In genomic region chr10:128036011-128036615, GRCh38 we compare ENCODE assay signal across 13 cellular contexts.
DNase-seq lines count a peak whose midpoint lies in the region; ATAC-seq and TF ChIP-seq lines count a peak whose summit lies in the region.
"Had no signal": no experiment of that assay in that cellular context is flagged by ENCODE, and none has a peak within 500 bp of the region (broad histone marks: within the 10 kb centered on the region; RNA-seq: fewer than 3 reads in every experiment).

No MANE protein-coding gene starts in this region.

- no peak for TF ChIP-seq CTCF in RWPE2 (IDR thresholded peaks at IDR 0.05; ENCODE audit: poor library complexity, severe bottlenecking)
- no peak for TF ChIP-seq CTCF in endothelial cell (IDR thresholded peaks at IDR 0.05; ENCODE audit: unreplicated experiment)
- no peak for TF ChIP-seq CTCF in spleen (IDR thresholded peaks at IDR 0.05 in 8 of 11, conservative IDR thresholded peaks at IDR 0.05 in 3 of 11)
- no peak for TF ChIP-seq CTCF in breast epithelium (IDR thresholded peaks at IDR 0.05)
- TF ChIP-seq CTCF in Caco-2 (IDR thresholded peaks at IDR 0.05; ENCODE audit: insufficient read depth in 1 of 2, low read depth in 1 of 2, low read length in 1 of 2, severe bottlenecking in 1 of 2, unreplicated experiment in 1 of 2): no peak
- TF ChIP-seq CTCF in neural progenitor cell (IDR thresholded peaks at IDR 0.05): no peak

- no peaks in the 10 kb centered on the region for H3K9me3 Mint-ChIP-seq in endothelial cell (ENCODE audit: unreplicated experiment)
- no peaks in the 10 kb centered on the region for H3K9me3 Mint-ChIP-seq in Caco-2 (ENCODE audit: unreplicated experiment)
- H3K9me3 Mint-ChIP-seq in neural progenitor cell: no peaks in the 10 kb centered on the region

- no peaks in the 10 kb centered on the region for H3K36me3 ChIP-seq in BLaER1 treated with 17β-estradiol and CSF1 and Interleukin-3, amounts not matched to agents 10 nM and 100 nM
- no peaks in the 10 kb centered on the region for H3K36me3 ChIP-seq in RWPE2 (ENCODE audit: low read depth)
- no peaks in the 10 kb centered on the region for H3K36me3 ChIP-seq in spleen
- H3K36me3 ChIP-seq in breast epithelium: no peaks in the 10 kb centered on the region
- H3K36me3 ChIP-seq in Caco-2 (ENCODE audit: control insufficient read depth, insufficient read depth, low read length): no peaks in the 10 kb centered on the region
- no peaks in the 10 kb centered on the region for H3K36me3 ChIP-seq in neural progenitor cell
- H3K36me3 ChIP-seq: Peyer's patch had no signal

- no peaks in the 10 kb centered on the region for H3K9me3 ChIP-seq in BLaER1 treated with 17β-estradiol and CSF1 and Interleukin-3, amounts not matched to agents 10 nM and 100 nM (replicated peaks in 1 of 11)
- no peaks in the 10 kb centered on the region for H3K9me3 ChIP-seq in RWPE2 (ENCODE audit: severe bottlenecking)
- no peaks in the 10 kb centered on the region for H3K9me3 ChIP-seq in spleen
- H3K9me3 ChIP-seq in breast epithelium: no peaks in the 10 kb centered on the region
- H3K9me3 ChIP-seq in Caco-2: no peaks in the 10 kb centered on the region
- H3K9me3 ChIP-seq in neural progenitor cell (ENCODE audit: low read depth): no peaks in the 10 kb centered on the region
- H3K9me3 ChIP-seq: Peyer's patch had no signal

- H3F3A ChIP-seq in neural progenitor cell (ENCODE audit: low read depth): no peaks in the 10 kb centered on the region

- DNase-seq in RWPE2 (ENCODE audit: low spot score): peak; percentile 45
- no peak for DNase-seq in endothelial cell (ENCODE audit: low spot score)
- peak; percentile 58 for DNase-seq in spleen
- DNase-seq in breast epithelium (ENCODE audit: low spot score in 2 of 2): no peak
- no peak for DNase-seq in Caco-2
- no peak for DNase-seq in neural progenitor cell (ENCODE audit: low spot score)
- DNase-seq: DMS79 treated with DMSO at 0.1 percent for 48 hours, HFFc6, NCI-H1105 treated with DMSO at 0.1 percent for 48 hours, NCI-H1694 had no signal

- H3K79me2 ChIP-seq in neural progenitor cell (ENCODE audit: low read depth): no peaks in the 10 kb centered on the region

- H3K27ac Mint-ChIP-seq in endothelial cell (ENCODE audit: unreplicated experiment) (peak overlapping the region; percentile 48), Caco-2 (ENCODE audit: unreplicated experiment) (no peak overlapping the region), neural progenitor cell (no peak overlapping the region)
- H3K27ac Mint-ChIP-seq: HFFc6 had no signal

- H3K36me3 Mint-ChIP-seq in endothelial cell (ENCODE audit: low read depth, unreplicated experiment): peaks cover 28% of the 10 kb centered on the region
- no peaks in the 10 kb centered on the region for H3K36me3 Mint-ChIP-seq in Caco-2 (ENCODE audit: insufficient read depth, unreplicated experiment)
- no peaks in the 10 kb centered on the region for H3K36me3 Mint-ChIP-seq in neural progenitor cell

- H3K4me3 ChIP-seq in BLaER1 treated with 17β-estradiol and CSF1 and Interleukin-3, amounts not matched to agents 10 nM and 100 nM: no peak overlapping the region
- H3K4me3 ChIP-seq in RWPE2 (ENCODE audit: severe bottlenecking) (no peak overlapping the region), spleen (no peak overlapping the region), breast epithelium (no peak overlapping the region), Caco-2 (ENCODE audit: low read depth, low read length) (no peak overlapping the region), neural progenitor cell (no peak overlapping the region)
- H3K4me3 ChIP-seq: Peyer's patch had no signal

- TF ChIP-seq POLR2A in spleen (IDR thresholded peaks at IDR 0.05) (no peak), breast epithelium (IDR thresholded peaks at IDR 0.05) (no peak)

- intact Hi-C loops in spleen (cut with DNase I; ENCODE audit: low total_unique reads): no loop called here
- intact Hi-C loops in breast epithelium (cut with DNase I; ENCODE audit: low total_unique reads): no loop called here
- intact Hi-C loops in Caco-2 (cut with micrococcal nuclease; ENCODE audit: unreplicated experiment): no loop called here

- no peak for ATAC-seq in RWPE2 (ENCODE audit: low read depth)

- 56 to 74% (median 61%) methylated on average over 9 of the region's 9 CpGs for WGBS in spleen, 5 donors

- H3K4me1 Mint-ChIP-seq in endothelial cell (ENCODE audit: unreplicated experiment) (peaks cover 18% of the 10 kb centered on the region), Caco-2 (ENCODE audit: low read depth, unreplicated experiment) (no peaks in the 10 kb centered on the region), neural progenitor cell (no peaks in the 10 kb centered on the region)

- peak overlapping the region in 4 of 11 experiments; percentile 11 to 42 (median 26); a peak in 3 of 22 replicates for H3K27ac ChIP-seq in BLaER1 treated with 17β-estradiol and CSF1 and Interleukin-3, amounts not matched to agents 10 nM and 100 nM
- H3K27ac ChIP-seq in RWPE2 (ENCODE audit: poor library complexity, severe bottlenecking) (no peak overlapping the region), spleen (no peak overlapping the region), breast epithelium (no peak overlapping the region), neural progenitor cell (no peak overlapping the region)
- H3K27ac ChIP-seq: C4-2B had no signal

- no peak overlapping the region for H3K9ac ChIP-seq in BLaER1 treated with 17β-estradiol and CSF1 and Interleukin-3, amounts not matched to agents 10 nM and 100 nM
- H3K9ac ChIP-seq in neural progenitor cell: no peak overlapping the region

- H3K27me3 ChIP-seq in BLaER1 treated with 17β-estradiol and CSF1 and Interleukin-3, amounts not matched to agents 10 nM and 100 nM: no peaks in the 10 kb centered on the region
- H3K27me3 ChIP-seq in RWPE2 (ENCODE audit: insufficient read depth, poor library complexity, severe bottlenecking): no peaks in the 10 kb centered on the region
- no peaks in the 10 kb centered on the region for H3K27me3 ChIP-seq in spleen (replicated peaks in 1 of 7)
- no peaks in the 10 kb centered on the region for H3K27me3 ChIP-seq in breast epithelium
- 0 out of 2 replicates have a peak, but pooled peaks cover 1% of the 10 kb centered on the region for H3K27me3 ChIP-seq in Caco-2 (replicated peaks; ENCODE audit: control insufficient read depth, insufficient read depth, low read length)
- peaks cover 8% of the 10 kb centered on the region for H3K27me3 ChIP-seq in neural progenitor cell
- H3K27me3 ChIP-seq: Peyer's patch had no signal

- POLR2A ChIA-PET in Caco-2 (lab: Charles Lee): no interaction called here

- no TSS peak for BruUV-seq in Caco-2 (replicated peaks; lab: Mats Ljungman, UMichigan)

- H3K4me1 ChIP-seq in BLaER1 treated with 17β-estradiol and CSF1 and Interleukin-3, amounts not matched to agents 10 nM and 100 nM: peaks cover 4 to 37% (median 20%) of the 10 kb centered on the region in 10 experiments
- H3K4me1 ChIP-seq in RWPE2 (ENCODE audit: insufficient read depth, poor library complexity, severe bottlenecking) (peaks cover 6% of the 10 kb centered on the region), spleen (peaks cover 0 to 14% (median 4%) of the 10 kb centered on the region in 6 donors), breast epithelium (no peaks in the 10 kb centered on the region), Caco-2 (no peaks in the 10 kb centered on the region), neural progenitor cell (no peaks in the 10 kb centered on the region)

- CTCF ChIA-PET in Caco-2 (lab: Charles Lee): interaction anchor here (1.1 to 2.2 kb wide), 2 partner anchors 9 to 33 kb away, joined by 3 to 15 read pairs; no protein-coding TSS in a partner anchor

- H3K4me2 ChIP-seq in BLaER1 treated with 17β-estradiol and CSF1 and Interleukin-3, amounts not matched to agents 10 nM and 100 nM: peak overlapping the region in 6 of 11 experiments; percentile 1 to 49 (median 30); a peak in 7 of 22 replicates
- no peak overlapping the region for H3K4me2 ChIP-seq in neural progenitor cell

- no peaks in the 10 kb centered on the region for H4K20me1 ChIP-seq in BLaER1 treated with 17β-estradiol and CSF1 and Interleukin-3, amounts not matched to agents 10 nM and 100 nM
- no peaks in the 10 kb centered on the region for H4K20me1 ChIP-seq in neural progenitor cell (ENCODE audit: low read depth)

- H3K27me3 Mint-ChIP-seq in endothelial cell (ENCODE audit: unreplicated experiment): peaks cover 7% of the 10 kb centered on the region
- peaks cover 6% of the 10 kb centered on the region for H3K27me3 Mint-ChIP-seq in Caco-2 (ENCODE audit: insufficient read depth, unreplicated experiment)
- H3K27me3 Mint-ChIP-seq in neural progenitor cell (ENCODE audit: insufficient read depth, low read depth): peaks cover 6% of the 10 kb centered on the region

- no peak overlapping the region for H2AFZ ChIP-seq in neural progenitor cell (replicated peaks)

- H3K4me3 Mint-ChIP-seq in endothelial cell (ENCODE audit: unreplicated experiment) (no peak overlapping the region), Caco-2 (ENCODE audit: unreplicated experiment) (no peak overlapping the region), neural progenitor cell (no peak overlapping the region)
- H3K4me3 Mint-ChIP-seq: HFFc6 had no signal

Comparison
In these comparisons a context has a peak if more than half of its experiments do, and no peak if none do; other contexts are left out.
1. DNase-seq: peak in RWPE2 (single experiment) and spleen (single experiment); none in endothelial cell (single experiment), breast epithelium (0 of 2), Caco-2 (0 of 2) and neural progenitor cell (single experiment).